ENCODE assay signal across 22 cellular contexts in genomic region chr4:8582016-8582415, GRCh38. TPM values are rescaled to one million over a fixed set of nuclear protein-coding genes. Genes with fewer than 3 reads are reported as not detected.
DNase-seq lines count a peak whose midpoint lies in the region; ATAC-seq, FAIRE-seq and TF ChIP-seq lines count a peak whose summit lies in the region.
"Had no signal": no experiment of that assay in that cellular context is flagged by ENCODE, and none has a peak within 500 bp of the region (broad histone marks: within the 10 kb centered on the region; RNA-seq: fewer than 3 reads in every experiment).

No MANE protein-coding gene starts in this region.

- H3K79me1 ChIP-seq in H1 (ENCODE audit: low read depth, low read length) = no peaks in the 10 kb centered on the region
- H3K79me1 ChIP-seq in trophoblast cell (ENCODE audit: low read length) = peaks cover 10% of the 10 kb centered on the region

- H3K4ac ChIP-seq in H1 (replicated peaks; ENCODE audit: insufficient read length, low read depth, low read length) (no peak overlapping the region), trophoblast cell (ENCODE audit: low read depth, low read length) (no peak overlapping the region)

- CTCF ChIA-PET in H1 (lab: Charles Lee; ENCODE audit: partially characterized antibody) = interaction anchor here (0.7 to 8.8 kb wide), 7 partner anchors 11 to 112 kb away, joined by 3 to 66 read pairs (median 4); partner anchors contain the start of gene CPZ
- CTCF ChIA-PET in activated CD4-positive, alpha-beta T cell treated with anti-CD3 and anti-CD28 coated beads, Interleukin-2, amount 10 ng/mL, durations not matched to agents 7 days and 5 days (lab: Charles Lee) = interaction anchor here (0.7 kb wide), 1 partner anchor 21 kb away, joined by 3 read pairs; no protein-coding TSS in a partner anchor

- TF ChIP-seq EP300 in H1 (IDR thresholded peaks at IDR 0.05; ENCODE audit: borderline replicate concordance in 1 of 2, low read depth in 2 of 2, low read length in 2 of 2) = no peak

- ATAC-seq in natural killer cell treated with Interleukin-12 subunit alpha and Interleukin-12 subunit beta and Interleukin-15 and Interleukin-18, amount 100 ng/mL, for 72 hours = no peak
- no peak for ATAC-seq in natural killer cell
- ATAC-seq: GM12878 had no signal

- H3K79me2 ChIP-seq in H1 (ENCODE audit: control insufficient read depth in 1 of 2, insufficient read depth in 2 of 2, low read length in 2 of 2) = no peaks in the 10 kb centered on the region
- H3K79me2 ChIP-seq in trophoblast cell (ENCODE audit: control insufficient read depth, insufficient read depth, low read length, poor library complexity) = no peaks in the 10 kb centered on the region

- H2AFZ ChIP-seq in H1 (ENCODE audit: low read length) (no peak overlapping the region), trophoblast cell (ENCODE audit: insufficient read depth, low read length, poor library complexity) (no peak overlapping the region)

- H3K27me3 ChIP-seq in H1 (replicated peaks in 1 of 4; ENCODE audit: control insufficient read depth in 3 of 4, extremely low read depth in 1 of 4, insufficient read depth in 3 of 4, low read length in 3 of 4) (peaks cover 3 to 16% (median 15%) of the 10 kb centered on the region in 4 experiments), trophoblast cell (ENCODE audit: insufficient read depth, low read length) (no peaks in the 10 kb centered on the region), prostate gland (replicated peaks; ENCODE audit: insufficient read depth) (peaks cover 25% of the 10 kb centered on the region)

- TF ChIP-seq POLR2A in H1 (IDR thresholded peaks at IDR 0.05; ENCODE audit: control extremely low read depth in 1 of 2, low read depth in 2 of 2, low read length in 2 of 2) (no peak), GM12892 (IDR thresholded peaks at IDR 0.05; ENCODE audit: low read depth, low read length) (no peak), prostate gland (IDR thresholded peaks at IDR 0.05) (no peak)

- H3K14ac ChIP-seq in H1 (ENCODE audit: insufficient read length) (no peak overlapping the region), trophoblast cell (ENCODE audit: low read length) (no peak overlapping the region)

- H3K4me3 ChIP-seq in H1 (ENCODE audit: extremely low read depth in 1 of 4, insufficient read depth in 2 of 4, low read depth in 3 of 4, low read length in 4 of 4) (no peak overlapping the region), trophoblast cell (ENCODE audit: low read depth, low read length) (no peak overlapping the region), prostate gland (no peak overlapping the region)
- H3K4me3 ChIP-seq: GM12878, HAP-1 had no signal

- TF ChIP-seq CTCF in natural killer cell (IDR thresholded peaks at IDR 0.05) (no peak), H1 (IDR thresholded peaks at IDR 0.05; ENCODE audit: control extremely low read depth in 1 of 3, insufficient read depth in 1 of 3, low read depth in 1 of 3, low read length in 3 of 3) (no peak), prostate gland (IDR thresholded peaks at IDR 0.05) (no peak)

- H3K4me2 ChIP-seq in H1 (ENCODE audit: insufficient read depth in 1 of 2, low read depth in 2 of 2, low read length in 2 of 2) (no peak overlapping the region), trophoblast cell (ENCODE audit: low read length) (no peak overlapping the region)

- H2BK15ac ChIP-seq in H1 (ENCODE audit: low read length) = 0 out of 2 replicates have a peak overlapping the region, but pooled peaks have one; percentile 81

- H3K23me2 ChIP-seq in H1 (ENCODE audit: low read depth, low read length) = peaks cover 13% of the 10 kb centered on the region; the same call in 1 of the 2 replicates

- H3K56ac ChIP-seq in H1 (replicated peaks; ENCODE audit: insufficient read length, low read depth, low read length) = no peak overlapping the region

- no peaks in the 10 kb centered on the region for H3K36me3 Mint-ChIP-seq in natural killer cell treated with Interleukin-12 subunit alpha and Interleukin-12 subunit beta and Interleukin-15 and Interleukin-18, amount 100 ng/mL, for 72 hours
- no peaks in the 10 kb centered on the region for H3K36me3 Mint-ChIP-seq in natural killer cell
- H3K36me3 Mint-ChIP-seq in activated CD4-positive, alpha-beta T cell treated with anti-CD3 and anti-CD28 coated beads, Interleukin-2, amount 10 ng/mL, durations not matched to agents 7 days and 5 days (ENCODE audit: low read depth) = no peaks in the 10 kb centered on the region
- H3K36me3 Mint-ChIP-seq: CD14-positive monocyte; CD4-positive, alpha-beta memory T cell had no signal

- H2AK5ac ChIP-seq in H1 (ENCODE audit: low read depth, low read length) = no peak overlapping the region
- no peak overlapping the region for H2AK5ac ChIP-seq in trophoblast cell (ENCODE audit: low read length)

- no peak overlapping the region for H3K9ac ChIP-seq in H1 (replicated peaks in 1 of 4; ENCODE audit: extremely low read depth in 1 of 4, low read depth in 3 of 4, low read length in 3 of 4)
- H3K9ac ChIP-seq in trophoblast cell (ENCODE audit: low read length) = no peak overlapping the region

- TF ChIP-seq RAD21 in H1 (IDR thresholded peaks at IDR 0.05 in 1 of 2, conservative IDR thresholded peaks at IDR 0.05 in 1 of 2; ENCODE audit: low read depth in 2 of 2, low read length in 2 of 2) = no peak

- no peaks in the 10 kb centered on the region for H3K9me3 Mint-ChIP-seq in natural killer cell treated with Interleukin-12 subunit alpha and Interleukin-12 subunit beta and Interleukin-15 and Interleukin-18, amount 100 ng/mL, for 72 hours
- no peaks in the 10 kb centered on the region for H3K9me3 Mint-ChIP-seq in natural killer cell
- H3K9me3 Mint-ChIP-seq in activated CD4-positive, alpha-beta T cell treated with anti-CD3 and anti-CD28 coated beads, Interleukin-2, amount 10 ng/mL, durations not matched to agents 7 days and 5 days = no peaks in the 10 kb centered on the region

- no peak overlapping the region for H2BK5ac ChIP-seq in H1 (ENCODE audit: low read depth, low read length)
- H2BK5ac ChIP-seq in trophoblast cell (ENCODE audit: low read depth, low read length, poor library complexity) = no peak overlapping the region

- H3K4me3 Mint-ChIP-seq in natural killer cell treated with Interleukin-12 subunit alpha and Interleukin-12 subunit beta and Interleukin-15 and Interleukin-18, amount 100 ng/mL, for 72 hours = no peak overlapping the region
- no peak overlapping the region for H3K4me3 Mint-ChIP-seq in natural killer cell
- no peak overlapping the region for H3K4me3 Mint-ChIP-seq in activated CD4-positive, alpha-beta T cell treated with anti-CD3 and anti-CD28 coated beads, Interleukin-2, amount 10 ng/mL, durations not matched to agents 7 days and 5 days
- H3K4me3 Mint-ChIP-seq: CD14-positive monocyte; CD4-positive, alpha-beta memory T cell had no signal

- intact Hi-C loops in natural killer cell (cut with micrococcal nuclease) = no loop called here
- intact Hi-C loops in prostate gland (cut with DNase I) = no loop called here

- H3K4me1 Mint-ChIP-seq in natural killer cell treated with Interleukin-12 subunit alpha and Interleukin-12 subunit beta and Interleukin-15 and Interleukin-18, amount 100 ng/mL, for 72 hours (ENCODE audit: low read depth in 2 of 2) = no peaks in the 10 kb centered on the region
- H3K4me1 Mint-ChIP-seq in natural killer cell = no peaks in the 10 kb centered on the region
- no peaks in the 10 kb centered on the region for H3K4me1 Mint-ChIP-seq in activated CD4-positive, alpha-beta T cell treated with anti-CD3 and anti-CD28 coated beads, Interleukin-2, amount 10 ng/mL, durations not matched to agents 7 days and 5 days
- H3K4me1 Mint-ChIP-seq: CD14-positive monocyte; CD4-positive, alpha-beta memory T cell had no signal

- H4K20me1 ChIP-seq in H1 (replicated peaks in 1 of 2; ENCODE audit: control insufficient read depth in 1 of 2, insufficient read depth in 2 of 2, low read length in 2 of 2) = peaks cover 1 to 6% of the 10 kb centered on the region in 2 experiments

- H3K18ac ChIP-seq in H1 (ENCODE audit: extremely low read depth, low read length) (no peak overlapping the region; the same call in 1 of the 2 replicates), trophoblast cell (ENCODE audit: low read length) (no peak overlapping the region)

- H3K23ac ChIP-seq in H1 (ENCODE audit: insufficient read length) (no peak overlapping the region), trophoblast cell (ENCODE audit: low read length) (no peak overlapping the region)

- H3K4me1 ChIP-seq in H1 (replicated peaks in 1 of 4; ENCODE audit: control insufficient read depth in 3 of 4, insufficient read depth in 4 of 4, low read length in 3 of 4) (peaks cover 0 to 26% (median 17%) of the 10 kb centered on the region in 4 experiments; a peak in 6 of 7 replicates), trophoblast cell (ENCODE audit: control insufficient read depth in 1 of 2, insufficient read depth in 2 of 2, low read length in 2 of 2) (peaks cover 7 to 23% of the 10 kb centered on the region in 2 experiments), prostate gland (replicated peaks) (no peaks in the 10 kb centered on the region)
- H3K4me1 ChIP-seq: HAP-1 had no signal

- H3K27ac Mint-ChIP-seq in natural killer cell treated with Interleukin-12 subunit alpha and Interleukin-12 subunit beta and Interleukin-15 and Interleukin-18, amount 100 ng/mL, for 72 hours = no peak overlapping the region
- no peak overlapping the region for H3K27ac Mint-ChIP-seq in natural killer cell
- H3K27ac Mint-ChIP-seq in activated CD4-positive, alpha-beta T cell treated with anti-CD3 and anti-CD28 coated beads, Interleukin-2, amount 10 ng/mL, durations not matched to agents 7 days and 5 days = no peak overlapping the region
- H3K27ac Mint-ChIP-seq: CD14-positive monocyte; CD4-positive, alpha-beta memory T cell had no signal

- no peak overlapping the region for H4K8ac ChIP-seq in H1 (ENCODE audit: extremely low read depth, insufficient read depth, low read length)
- no peak overlapping the region for H4K8ac ChIP-seq in trophoblast cell (ENCODE audit: low read depth, low read length)

- H4K12ac ChIP-seq in trophoblast cell (ENCODE audit: low read depth, low read length) = no peak overlapping the region

- H2BK12ac ChIP-seq in H1 (ENCODE audit: low read depth, low read length) = no peak overlapping the region
- H2BK12ac ChIP-seq in trophoblast cell (ENCODE audit: low read length) = no peak overlapping the region

- H4K5ac ChIP-seq in H1 (ENCODE audit: insufficient read length, low read depth, low read length) = no peak overlapping the region

- POLR2A ChIA-PET in H1 (lab: Charles Lee; ENCODE audit: partially characterized antibody) = no interaction called here
- POLR2A ChIA-PET in activated CD4-positive, alpha-beta T cell treated with anti-CD3 and anti-CD28 coated beads, Interleukin-2, amount 10 ng/mL, durations not matched to agents 7 days and 5 days (lab: Charles Lee) = no interaction called here

- FAIRE-seq in H1 (lab: Jason Lieb, UNC) (no peak), GM12892 (lab: Jason Lieb, UNC) (no peak)
- FAIRE-seq: A204.1, GM12878, GM19239 had no signal

- H2BK120ac ChIP-seq in H1 (replicated peaks; ENCODE audit: low read depth, low read length) (no peak overlapping the region), trophoblast cell (ENCODE audit: insufficient read depth, low read length, poor library complexity) (no peak overlapping the region)

- H3K36me3 ChIP-seq in H1 (ENCODE audit: control insufficient read depth in 2 of 4, insufficient read depth in 4 of 4, low read length in 3 of 4) (no peaks in the 10 kb centered on the region), trophoblast cell (ENCODE audit: control insufficient read depth in 1 of 2, insufficient read depth in 2 of 2, low read length in 2 of 2) (peaks cover 0 to 3% of the 10 kb centered on the region in 2 experiments), prostate gland (no peaks in the 10 kb centered on the region)
- H3K36me3 ChIP-seq: BE2C, HAP-1 had no signal

- H3K9me3 ChIP-seq in H1 (ENCODE audit: insufficient read depth in 2 of 2, low read depth in 1 of 2, low read length in 1 of 2) (no peaks in the 10 kb centered on the region), trophoblast cell (ENCODE audit: insufficient read depth, low read depth, low read length) (peaks cover 1% of the 10 kb centered on the region), prostate gland (no peaks in the 10 kb centered on the region)
- H3K9me3 ChIP-seq: BE2C, HAP-1 had no signal

- peak; percentile 16 for DNase-seq in natural killer cell treated with Interleukin-12 subunit alpha and Interleukin-12 subunit beta and Interleukin-15 and Interleukin-18, amount 100 ng/mL, for 72 hours (ENCODE audit: low spot score)
- DNase-seq in natural killer cell (no peak), H1 (ENCODE audit: low read depth in 1 of 2, low spot score in 2 of 2) (no peak), trophoblast cell (no peak), GM12892 (ENCODE audit: insufficient read length) (no peak), prostate gland (ENCODE audit: low spot score) (no peak)
- no peak for DNase-seq in activated CD4-positive, alpha-beta T cell treated with anti-CD3 and anti-CD28 coated beads, Interleukin-2, amount 10 ng/mL, durations not matched to agents 7 days and 5 days
- DNase-seq: ACHN; BE2C; Calu3; CD4-positive, alpha-beta memory T cell; DND-41; EL had no signal

- H3K27me3 Mint-ChIP-seq in natural killer cell treated with Interleukin-12 subunit alpha and Interleukin-12 subunit beta and Interleukin-15 and Interleukin-18, amount 100 ng/mL, for 72 hours = peaks cover 22 to 23% of the 10 kb centered on the region in 2 donors
- peaks cover 6 to 14% of the 10 kb centered on the region in 2 donors for H3K27me3 Mint-ChIP-seq in natural killer cell (ENCODE audit: low read depth in 2 of 2)
- H3K27me3 Mint-ChIP-seq in activated CD4-positive, alpha-beta T cell treated with anti-CD3 and anti-CD28 coated beads, Interleukin-2, amount 10 ng/mL, durations not matched to agents 7 days and 5 days = no peaks in the 10 kb centered on the region

- no peak overlapping the region for H4K91ac ChIP-seq in H1 (replicated peaks; ENCODE audit: insufficient read length, low read length)
- H4K91ac ChIP-seq in trophoblast cell (ENCODE audit: low read depth, low read length) = peak overlapping the region; percentile 3

- H3K27ac ChIP-seq in H1 (ENCODE audit: low read depth, low read length) = no peak overlapping the region
- no peak overlapping the region for H3K27ac ChIP-seq in trophoblast cell (ENCODE audit: low read depth, low read length)
- H3K27ac ChIP-seq in prostate gland = no peak overlapping the region
- H3K27ac ChIP-seq: HL-60 had no signal

- no peak overlapping the region for H2BK20ac ChIP-seq in H1 (ENCODE audit: low read length)

- 75% methylated on average over 2 of the region's 2 CpGs; no CpG with 5 or more reads in 1 of the 2 experiments for WGBS in H1 (ENCODE audit: extremely low coverage in 1 of 2, insufficient coverage in 1 of 2, insufficient read length in 1 of 2, insufficient replicate concordance in 2 of 2, low coverage in 1 of 2, low lambda C conversion rate in 2 of 2, missing lambda C conversion rate in 1 of 2), 2 experiments
- no CpG with 5 or more reads among the region's 2 CpGs for WGBS in trophoblast cell (ENCODE audit: extremely low coverage, insufficient coverage, insufficient read length)
- 61% methylated on average over 2 of the region's 2 CpGs for WGBS in prostate gland

RNA-seq across cellular contexts. Expression of gene GPR78, which starts 1.8 kb away (rescaled TPM):
- not detected for total RNA-seq in natural killer cell treated with Interleukin-12 subunit alpha and Interleukin-12 subunit beta and Interleukin-15 and Interleukin-18, amount 100 ng/mL, for 72 hours
- total RNA-seq in natural killer cell (not detected), prostate gland (under 1 TPM in 1 of 2 donors, not detected in 1; 0.45 TPM)
- 3.0 and 3.3 TPM in 2 replicates for total RNA-seq in H1 (2021; fragmentation: NEBNext Ultra II Directional; extraction: Animal tissue kit (Norgen Biotek cat#: 25700))
- 1.0 and 2.2 TPM in 2 replicates for polyA plus RNA-seq in H1 (2011; rRNA removed)
- 1.6 TPM for polyA plus RNA-seq in H1 (2011; cell fraction: cytosol; rRNA removed)
- polyA plus RNA-seq in H1 (2011; cell fraction: nucleus; rRNA removed) = 10.5 TPM
- 1.7 to 2.0 TPM (median 1.9 TPM) in 4 replicates for polyA plus RNA-seq in H1 (2012, experiment 1 of 2)
- polyA plus RNA-seq in H1 (2012, experiment 2 of 2) = 0.84 TPM
- polyA plus RNA-seq in H1 (2013, experiment 1 of 2) = 0.75 TPM
- 0.68 TPM for polyA plus RNA-seq in H1 (2013, experiment 2 of 2)
- polyA minus RNA-seq in H1 (2011; rRNA and poly(A)+ RNA removed) = 1.8 and 3.0 TPM in 2 replicates
- 0.59 TPM for polyA minus RNA-seq in H1 (2011; cell fraction: cytosol; rRNA and poly(A)+ RNA removed)
- polyA minus RNA-seq in H1 (2011; cell fraction: nucleus; rRNA and poly(A)+ RNA removed) = 8.6 TPM
- polyA plus RNA-seq in trophoblast cell (2013) = 13.9 and 15.5 TPM in 2 replicates
- polyA plus RNA-seq in GM12892 (2012; ENCODE audit: missing spikeins) = not detected
- total RNA-seq in activated CD4-positive, alpha-beta T cell treated with anti-CD3 and anti-CD28 coated beads, Interleukin-2, amount 10 ng/mL, durations not matched to agents 7 days and 5 days = not detected
- total RNA-seq: Calu3; CD4-positive, alpha-beta memory T cell; G401; GM12878; H4; HT1080 had no signal
- polyA plus RNA-seq: CD14-positive monocyte; CD4-positive, alpha-beta memory T cell had no signal

RNA-seq across cellular contexts. Expression of gene CPZ, which starts 10.5 kb away (rescaled TPM):
- total RNA-seq in natural killer cell treated with Interleukin-12 subunit alpha and Interleukin-12 subunit beta and Interleukin-15 and Interleukin-18, amount 100 ng/mL, for 72 hours = not detected
- total RNA-seq in natural killer cell = not detected
- total RNA-seq in H1 (2021; fragmentation: NEBNext Ultra II Directional; extraction: Animal tissue kit (Norgen Biotek cat#: 25700)) = 28.8 and 31.5 TPM in 2 replicates
- 40.7 and 67.4 TPM in 2 replicates for polyA plus RNA-seq in H1 (2011; rRNA removed)
- 38.3 TPM for polyA plus RNA-seq in H1 (2011; cell fraction: cytosol; rRNA removed)
- 98.5 TPM for polyA plus RNA-seq in H1 (2011; cell fraction: nucleus; rRNA removed)
- 29.4 to 44.2 TPM (median 42.1 TPM) in 4 replicates for polyA plus RNA-seq in H1 (2012, experiment 1 of 2)
- polyA plus RNA-seq in H1 (2012, experiment 2 of 2) = 35.2 TPM
- 26.2 TPM for polyA plus RNA-seq in H1 (2013, experiment 1 of 2)
- 24.4 TPM for polyA plus RNA-seq in H1 (2013, experiment 2 of 2)
- 12.0 and 13.2 TPM in 2 replicates for polyA minus RNA-seq in H1 (2011; rRNA and poly(A)+ RNA removed)
- 20.3 TPM for polyA minus RNA-seq in H1 (2011; cell fraction: cytosol; rRNA and poly(A)+ RNA removed)
- 32.0 TPM for polyA minus RNA-seq in H1 (2011; cell fraction: nucleus; rRNA and poly(A)+ RNA removed)
- 41.6 and 41.8 TPM in 2 replicates for polyA plus RNA-seq in trophoblast cell (2013)
- not detected for polyA plus RNA-seq in GM12892 (2012; ENCODE audit: missing spikeins)
- total RNA-seq in prostate gland = 10 to 100 TPM in 1 of 2 donors, under 1 TPM in 1; 0.73 to 15.1 TPM
- not detected for total RNA-seq in activated CD4-positive, alpha-beta T cell treated with anti-CD3 and anti-CD28 coated beads, Interleukin-2, amount 10 ng/mL, durations not matched to agents 7 days and 5 days
- total RNA-seq: Calu3; CD4-positive, alpha-beta memory T cell; G401; GM12878; HT1080 had no signal
- polyA plus RNA-seq: CD14-positive monocyte; CD4-positive, alpha-beta memory T cell; GM12878 had no signal
